ENCODE assay signal across 11 cellular contexts in genomic region chr7:155345490-155345889, GRCh38. TPM values are rescaled to one million over a fixed set of nuclear protein-coding genes. Genes with fewer than 3 reads are reported as not detected.
DNase-seq lines count a peak whose midpoint lies in the region; ATAC-seq, FAIRE-seq and TF ChIP-seq lines count a peak whose summit lies in the region.
"Had no signal": no experiment of that assay in that cellular context is flagged by ENCODE, and none has a peak within 500 bp of the region (broad histone marks: within the 10 kb centered on the region; RNA-seq: fewer than 3 reads in every experiment).

No MANE protein-coding gene starts in this region.

- POLR2A ChIA-PET in activated CD4-positive, alpha-beta memory T cell treated with anti-CD3 and anti-CD28 coated beads for 36 hours (lab: Charles Lee) = interaction anchor here (1.3 to 2.1 kb wide), 3 partner anchors 47 to 140 kb away, joined by 4 to 10 read pairs (median 5); partner anchors contain the start of gene INSIG1
- POLR2A ChIA-PET in activated CD4-positive, alpha-beta memory T cell treated with anti-CD3 and anti-CD28 coated beads, Interleukin-2, amount 10 ng/mL, durations not matched to agents 7 days and 5 days (lab: Charles Lee) = interaction anchor here (1.2 to 3.0 kb wide), 6 partner anchors 46 to 418 kb away, joined by 3 to 19 read pairs (median 5); no protein-coding TSS in a partner anchor

- H4K20me1 ChIP-seq in osteoblast (ENCODE audit: insufficient read depth, low read length) = no peaks in the 10 kb centered on the region

- CTCF ChIA-PET in activated CD4-positive, alpha-beta memory T cell treated with anti-CD3 and anti-CD28 coated beads for 36 hours (lab: Charles Lee) = interaction anchor here (0.6 to 4.2 kb wide), 45 partner anchors 8 to 1811 kb away, joined by 3 to 56 read pairs (median 5); partner anchors contain the start of gene PAXIP1
- CTCF ChIA-PET in activated CD4-positive, alpha-beta memory T cell treated with anti-CD3 and anti-CD28 coated beads, Interleukin-2, amount 10 ng/mL, durations not matched to agents 7 days and 5 days (lab: Charles Lee) = interaction anchor here (0.7 to 4.0 kb wide), 38 partner anchors 11 to 1405 kb away, joined by 3 to 54 read pairs (median 4); partner anchors contain the start of gene PAXIP1

- H3K4me2 ChIP-seq in osteoblast (ENCODE audit: insufficient read depth, low read length) = peak overlapping the region; percentile 86

- no peaks in the 10 kb centered on the region for H3K27me3 ChIP-seq in WERI-Rb-1 (ENCODE audit: insufficient read depth, low read depth, severe bottlenecking)
- peaks cover 6% of the 10 kb centered on the region for H3K27me3 ChIP-seq in osteoblast (ENCODE audit: insufficient read depth, low read length)

- H3K4me3 Mint-ChIP-seq in activated CD4-positive, alpha-beta memory T cell treated with anti-CD3 and anti-CD28 coated beads for 36 hours = peak overlapping the region; percentile 45
- no peak overlapping the region for H3K4me3 Mint-ChIP-seq in activated CD4-positive, alpha-beta memory T cell treated with anti-CD3 and anti-CD28 coated beads, Interleukin-2, amount 10 ng/mL, durations not matched to agents 7 days and 5 days

- intact Hi-C loops in activated CD4-positive, alpha-beta memory T cell treated with anti-CD3 and anti-CD28 coated beads for 36 hours (cut with micrococcal nuclease) = loop anchor here (1.0 kb wide), 4 partner anchors 46 to 418 kb away; no protein-coding TSS in a partner anchor

- no peaks in the 10 kb centered on the region for H3K36me3 Mint-ChIP-seq in activated CD4-positive, alpha-beta memory T cell treated with anti-CD3 and anti-CD28 coated beads for 36 hours
- H3K36me3 Mint-ChIP-seq in activated CD4-positive, alpha-beta memory T cell treated with anti-CD3 and anti-CD28 coated beads, Interleukin-2, amount 10 ng/mL, durations not matched to agents 7 days and 5 days (ENCODE audit: low read depth) = no peaks in the 10 kb centered on the region

- TF ChIP-seq CTCF in WERI-Rb-1 (IDR thresholded peaks at IDR 0.05; ENCODE audit: low read depth, low read length) (no peak), osteoblast (IDR thresholded peaks at IDR 0.05; ENCODE audit: extremely low read depth, low read depth, low read length) (no peak)

- H3K4me3 ChIP-seq in WERI-Rb-1 (ENCODE audit: low read depth, low read length) = peak overlapping the region; percentile 32
- no peak overlapping the region for H3K4me3 ChIP-seq in osteoblast (ENCODE audit: insufficient read depth, low read length)

- H3K27ac ChIP-seq in WERI-Rb-1 (no peak overlapping the region), osteoblast (ENCODE audit: low read depth, low read length) (no peak overlapping the region)
- H3K27ac ChIP-seq: coronary artery, RWPE1 had no signal

- peaks cover 13% of the 10 kb centered on the region for H3K27me3 Mint-ChIP-seq in activated CD4-positive, alpha-beta memory T cell treated with anti-CD3 and anti-CD28 coated beads for 36 hours
- peaks cover 27% of the 10 kb centered on the region for H3K27me3 Mint-ChIP-seq in activated CD4-positive, alpha-beta memory T cell treated with anti-CD3 and anti-CD28 coated beads, Interleukin-2, amount 10 ng/mL, durations not matched to agents 7 days and 5 days

- H3K9me3 Mint-ChIP-seq in activated CD4-positive, alpha-beta memory T cell treated with anti-CD3 and anti-CD28 coated beads for 36 hours = no peaks in the 10 kb centered on the region
- no peaks in the 10 kb centered on the region for H3K9me3 Mint-ChIP-seq in activated CD4-positive, alpha-beta memory T cell treated with anti-CD3 and anti-CD28 coated beads, Interleukin-2, amount 10 ng/mL, durations not matched to agents 7 days and 5 days
- H3K9me3 Mint-ChIP-seq: stimulated activated naive CD8-positive, alpha-beta T cell treated with anti-CD3 and anti-CD28 coated beads, Interleukin-15, amount 100 ng/mL, for 72 hours had no signal

- DNase-seq in activated CD4-positive, alpha-beta memory T cell treated with anti-CD3 and anti-CD28 coated beads for 36 hours = no peak
- DNase-seq in activated CD4-positive, alpha-beta memory T cell treated with anti-CD3 and anti-CD28 coated beads, Interleukin-2, amount 10 ng/mL, durations not matched to agents 7 days and 5 days = no peak
- no peak for DNase-seq in WERI-Rb-1
- no peak for DNase-seq in osteoblast (ENCODE audit: insufficient read length, low spot score, missing footprints)
- no peak for DNase-seq in urothelium cell line (ENCODE audit: low spot score)
- DNase-seq in NCI-H226 = no peak
- no peak for DNase-seq in HCEC 1CT

- no peak overlapping the region for H3K27ac Mint-ChIP-seq in activated CD4-positive, alpha-beta memory T cell treated with anti-CD3 and anti-CD28 coated beads for 36 hours
- no peak overlapping the region for H3K27ac Mint-ChIP-seq in activated CD4-positive, alpha-beta memory T cell treated with anti-CD3 and anti-CD28 coated beads, Interleukin-2, amount 10 ng/mL, durations not matched to agents 7 days and 5 days

- peak; percentile 1 for ATAC-seq in GM21619 (IDR thresholded peaks at IDR 0.05; ENCODE audit: unreplicated experiment)

- no peaks in the 10 kb centered on the region for H3K79me2 ChIP-seq in osteoblast (ENCODE audit: insufficient read depth, low read length)

- H3K36me3 ChIP-seq in WERI-Rb-1 = no peaks in the 10 kb centered on the region
- no peaks in the 10 kb centered on the region for H3K36me3 ChIP-seq in osteoblast (ENCODE audit: insufficient read depth, low read length)

- FAIRE-seq in urothelium cell line (lab: Jason Lieb, UNC) = no peak

- no peaks in the 10 kb centered on the region for H3K4me1 ChIP-seq in osteoblast (ENCODE audit: insufficient read depth, low read length)

- H3K4me1 Mint-ChIP-seq in activated CD4-positive, alpha-beta memory T cell treated with anti-CD3 and anti-CD28 coated beads for 36 hours (ENCODE audit: low read depth) = peaks cover 7% of the 10 kb centered on the region
- H3K4me1 Mint-ChIP-seq in activated CD4-positive, alpha-beta memory T cell treated with anti-CD3 and anti-CD28 coated beads, Interleukin-2, amount 10 ng/mL, durations not matched to agents 7 days and 5 days = peaks cover 4% of the 10 kb centered on the region

- H2AFZ ChIP-seq in osteoblast (ENCODE audit: low read length) = no peak overlapping the region

- H3K9me3 ChIP-seq in WERI-Rb-1 (ENCODE audit: severe bottlenecking) = no peaks in the 10 kb centered on the region
- no peaks in the 10 kb centered on the region for H3K9me3 ChIP-seq in osteoblast (ENCODE audit: low read depth, low read length)

RNA-seq across cellular contexts. Expression of gene INSIG1, which starts 47.8 kb away (rescaled TPM):
- total RNA-seq in activated CD4-positive, alpha-beta memory T cell treated with anti-CD3 and anti-CD28 coated beads for 36 hours = 10 to 100 TPM; 94.9 to 96.9 TPM
- 100 to 1,000 TPM; 276 to 283 TPM for total RNA-seq in activated CD4-positive, alpha-beta memory T cell treated with anti-CD3 and anti-CD28 coated beads, Interleukin-2, amount 10 ng/mL, durations not matched to agents 7 days and 5 days
- 835 and 847 TPM in 2 replicates for total RNA-seq in osteoblast
